Comparison of ENCODE assay signal across 20 cellular contexts in genomic region chr3:21142949-21143348, GRCh38.
"Had no signal": no experiment of that assay in that cellular context is flagged by ENCODE, and none has a peak within 500 bp of the region (broad histone marks: within the 10 kb centered on the region; RNA-seq: fewer than 3 reads in every experiment).

No MANE protein-coding gene starts in this region.

- H3K4me3 Mint-ChIP-seq: immature natural killer cell; naive B cell; nephron; stimulated activated memory B cell treated with anti-CD40 and anti-IgM and Interleukin-4, amounts not matched to agents 10 μg/mL and 1 μg/mL and 100 μg/mL, for 72 hours; stimulated activated naive CD8-positive, alpha-beta T cell treated with anti-CD3 and anti-CD28 coated beads, Interleukin-15, Interleukin-2, amounts not matched to agents 100 ng/mL and 50 ng/mL, for 24 hours had no signal

- H3K36me3 Mint-ChIP-seq: immature natural killer cell; naive B cell; stimulated activated memory B cell treated with anti-CD40 and anti-IgM and Interleukin-4, amounts not matched to agents 10 μg/mL and 1 μg/mL and 100 μg/mL, for 72 hours had no signal

- H3K27ac Mint-ChIP-seq: immature natural killer cell; naive B cell; nephron; stimulated activated memory B cell treated with anti-CD40 and anti-IgM and Interleukin-4, amounts not matched to agents 10 μg/mL and 1 μg/mL and 100 μg/mL, for 72 hours; stimulated activated naive CD8-positive, alpha-beta T cell treated with anti-CD3 and anti-CD28 coated beads, Interleukin-15, Interleukin-2, amounts not matched to agents 100 ng/mL and 50 ng/mL, for 24 hours had no signal

- DNase-seq: effector memory CD4-positive, alpha-beta T cell; esophagus squamous epithelium; foreskin fibroblast; glutamatergic neuron; immature natural killer cell; kidney; left cardiac atrium; mesendoderm; naive B cell; spleen; stimulated activated CD4-positive, alpha-beta T cell treated with anti-CD3 and anti-CD28 coated beads, Interleukin-15, amount 100 ng/mL, for 24 hours; stimulated activated CD4-positive, alpha-beta T cell treated with anti-CD3 and anti-CD28 coated beads, Interleukin-1b, Interleukin-23, amount 100 ng/mL, for 48 hours; stimulated activated CD4-positive, alpha-beta T cell treated with anti-CD3 and anti-CD28 coated beads, Interleukin-4, amount 100 ng/mL, for 24 hours; tibial artery; upper lobe of left lung had no signal

- H3K27me3 Mint-ChIP-seq: naive B cell; stimulated activated memory B cell treated with anti-CD40 and anti-IgM and Interleukin-4, amounts not matched to agents 10 μg/mL and 1 μg/mL and 100 μg/mL, for 72 hours; stimulated activated naive CD8-positive, alpha-beta T cell treated with anti-CD3 and anti-CD28 coated beads, Interleukin-15, Interleukin-2, amounts not matched to agents 100 ng/mL and 50 ng/mL, for 24 hours had no signal

- H3K4me1 Mint-ChIP-seq: immature natural killer cell; naive B cell; nephron; stimulated activated memory B cell treated with anti-CD40 and anti-IgM and Interleukin-4, amounts not matched to agents 10 μg/mL and 1 μg/mL and 100 μg/mL, for 72 hours had no signal

- ATAC-seq: gastroesophageal sphincter; left cardiac atrium; sciatic nerve; stimulated activated memory B cell treated with anti-CD40 and anti-IgM and Interleukin-4, amounts not matched to agents 10 μg/mL and 1 μg/mL and 100 μg/mL, for 72 hours had no signal
